ENCODE assay signal across 34 cellular contexts in the genomic region with DNA sequence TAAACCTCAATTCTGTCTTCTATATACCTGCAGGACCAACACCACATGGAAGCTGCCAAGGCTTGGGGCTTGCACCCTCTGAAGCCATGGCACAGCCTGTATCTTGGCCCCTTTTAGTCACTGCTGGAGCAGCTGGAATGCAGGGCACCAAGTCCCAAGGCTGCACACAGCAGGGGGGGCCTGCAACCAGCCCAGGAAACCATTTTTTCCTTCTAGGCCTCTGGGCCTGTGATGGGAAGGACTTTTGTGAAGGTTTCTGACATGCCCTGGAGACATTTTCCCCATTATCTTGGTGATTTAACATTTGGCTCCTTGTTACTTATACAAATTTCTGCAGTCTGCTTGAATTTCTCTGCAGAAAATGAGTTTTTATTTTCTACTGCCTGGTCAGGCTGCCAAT.
DNase-seq lines count a peak whose midpoint lies in the region; ATAC-seq, FAIRE-seq and TF ChIP-seq lines count a peak whose summit lies in the region.
"Had no signal": no experiment of that assay in that cellular context is flagged by ENCODE, and none has a peak within 500 bp of the region (broad histone marks: within the 10 kb centered on the region; RNA-seq: fewer than 3 reads in every experiment).

No MANE protein-coding gene starts in this region.

- H3K4me1 ChIP-seq in A549 (no peaks in the 10 kb centered on the region), HEK293 (ENCODE audit: control insufficient read depth, insufficient read depth, low read length) (no peaks in the 10 kb centered on the region)
- H3K4me1 ChIP-seq: Caco-2 had no signal

- peaks cover 32% of the 10 kb centered on the region for H3K9me3 ChIP-seq in A549
- H3K9me3 ChIP-seq in HEK293 (ENCODE audit: control insufficient read depth, insufficient read depth, low read depth, low read length) = no peaks in the 10 kb centered on the region
- H3K9me3 ChIP-seq: BE2C had no signal

- no peaks in the 10 kb centered on the region for H3K36me3 ChIP-seq in HEK293 (ENCODE audit: control insufficient read depth in 2 of 2, insufficient read depth in 1 of 2, low read length in 2 of 2)
- H3K36me3 ChIP-seq: BE2C; BLaER1; BLaER1 treated with 17β-estradiol and CSF1 and Interleukin-3, amounts not matched to agents 10 nM and 100 nM had no signal

- peaks cover 11% of the 10 kb centered on the region for H3K36me3 Mint-ChIP-seq in activated B cell treated with CpG ODN at 0.5 μM for 24 hours (ENCODE audit: low read depth)
- H3K36me3 Mint-ChIP-seq: CD14-positive monocyte; CD8-positive, alpha-beta T cell had no signal

- intact Hi-C loops in activated B cell treated with CpG ODN at 0.5 μM for 24 hours (cut with micrococcal nuclease) = no loop called here

- no peak overlapping the region for H3K4me2 ChIP-seq in A549
- H3K4me2 ChIP-seq: BLaER1; BLaER1 treated with 17β-estradiol and CSF1 and Interleukin-3, amounts not matched to agents 10 nM and 100 nM had no signal

- POLR2A ChIA-PET in A549 (lab: Yijun Ruan, JAX) (no interaction called here), HEK293 (lab: Yijun Ruan, JAX) (no interaction called here), activated B cell treated with CpG ODN at 0.5 μM for 24 hours (lab: Charles Lee) (interaction anchor here (0.7 kb wide), 1 partner anchor 351 kb away, joined by 3 read pairs; no protein-coding TSS in a partner anchor)

- H3K4me1 Mint-ChIP-seq in activated B cell treated with CpG ODN at 0.5 μM for 24 hours = peaks cover 4% of the 10 kb centered on the region
- H3K4me1 Mint-ChIP-seq: CD14-positive monocyte; CD8-positive, alpha-beta memory T cell had no signal

- H3K4me3 Mint-ChIP-seq in activated B cell treated with CpG ODN at 0.5 μM for 24 hours = no peak overlapping the region
- H3K4me3 Mint-ChIP-seq: B cell; CD14-positive monocyte; CD4-positive, alpha-beta memory T cell; CD4-positive, alpha-beta T cell; CD4-positive, CD25-positive, alpha-beta regulatory T cell; CD8-positive, alpha-beta memory T cell; CD8-positive, alpha-beta T cell had no signal

- TF ChIP-seq EP300 in A549 (IDR thresholded peaks at IDR 0.05) = no peak

- H3K4me3 ChIP-seq in A549 (no peak overlapping the region), HEK293 (ENCODE audit: low read depth, low read length) (no peak overlapping the region)
- H3K4me3 ChIP-seq: BLaER1; BLaER1 treated with 17β-estradiol and CSF1 and Interleukin-3, amounts not matched to agents 10 nM and 100 nM had no signal

- H3K27ac Mint-ChIP-seq in activated B cell treated with CpG ODN at 0.5 μM for 24 hours = peak overlapping the region; percentile 25
- H3K27ac Mint-ChIP-seq: B cell; CD4-positive, alpha-beta memory T cell; CD4-positive, alpha-beta T cell; CD4-positive, CD25-positive, alpha-beta regulatory T cell; CD8-positive, alpha-beta memory T cell; CD8-positive, alpha-beta T cell had no signal

- no peak for DNase-seq in A549 (ENCODE audit: low read depth in 1 of 2, low spot score in 1 of 2)
- DNase-seq in activated B cell treated with CpG ODN at 0.5 μM for 24 hours = no peak
- DNase-seq in globus pallidus (ENCODE audit: low spot score) = no peak
- DNase-seq: 8988T; ACHN; AML-193; BE2C; C1 segment of cervical spinal cord; Caco-2; Calu3; CD4-positive, alpha-beta memory T cell; CD4-positive, alpha-beta T cell; CD4-positive, CD25-positive, alpha-beta regulatory T cell; CD8-positive, alpha-beta memory T cell; CD8-positive, alpha-beta T cell; COR-L47; DMS 273 treated with DMSO at 0.1 percent for 48 hours; DMS153; DMS53; DMS79; DMS79 treated with DMSO at 0.1 percent for 48 hours; DND-41; EL had no signal

- TF ChIP-seq RAD21 in A549 (conservative IDR thresholded peaks at IDR 0.05 in 1 of 2, IDR thresholded peaks at IDR 0.05 in 1 of 2) = no peak

- TF ChIP-seq CTCF in A549 (IDR thresholded peaks at IDR 0.05) (no peak), HEK293 (tag by site-specific recombination; IDR thresholded peaks at IDR 0.05) (no peak), activated B cell treated with CpG ODN at 0.5 μM for 24 hours (IDR thresholded peaks at IDR 0.05) (no peak)

- H3K27ac ChIP-seq in A549 = no peak overlapping the region
- H3K27ac ChIP-seq in HEK293 (ENCODE audit: extremely low read depth, low read depth, low read length) = no peak overlapping the region
- H3K27ac ChIP-seq: 22Rv1; BLaER1; BLaER1 treated with 17β-estradiol and CSF1 and Interleukin-3, amounts not matched to agents 10 nM and 100 nM; C4-2B had no signal

- TF ChIP-seq POLR2A in A549 (IDR thresholded peaks at IDR 0.05; ENCODE audit: low read length) = no peak

- no peak for ATAC-seq in A549
- no peak for ATAC-seq in activated B cell treated with CpG ODN at 0.5 μM for 24 hours (ENCODE audit: low read depth)
- ATAC-seq in esophagus mucosa = no peak
- no peak for ATAC-seq in activated CD4-positive, CD25-positive, alpha-beta regulatory T cell treated with anti-CD3 and anti-CD28 coated beads, Interleukin-2, amount 50 U/mL, for 24 hours
- ATAC-seq: CD8-positive, alpha-beta T cell had no signal

- no peak for FAIRE-seq in A549 (lab: Jason Lieb, UNC)
- FAIRE-seq: A204.1, D721Med had no signal

- H3K9me3 Mint-ChIP-seq in activated B cell treated with CpG ODN at 0.5 μM for 24 hours = peaks cover 21% of the 10 kb centered on the region

- CTCF ChIA-PET in A549 (lab: Yijun Ruan, JAX) (interaction anchor here (0.7 kb wide), 1 partner anchor 154 kb away, joined by 3 read pairs; no protein-coding TSS in a partner anchor), HEK293 (lab: Yijun Ruan, JAX) (no interaction called here), activated B cell treated with CpG ODN at 0.5 μM for 24 hours (lab: Charles Lee) (no interaction called here)

- H3K27me3 Mint-ChIP-seq in activated B cell treated with CpG ODN at 0.5 μM for 24 hours = no peaks in the 10 kb centered on the region
- H3K27me3 Mint-ChIP-seq: B cell; CD4-positive, alpha-beta T cell had no signal

TF ChIP-seq in A549, 52 proteins besides CTCF, POLR2A, EP300 and RAD21:
- peak; percentile 18 for TF ChIP-seq ZFP36 (IDR thresholded peaks at IDR 0.05; ENCODE audit: borderline replicate concordance, partially characterized antibody)
- no peak for TF ChIP-seq CHD2 (IDR thresholded peaks at IDR 0.05; ENCODE audit: low read length, partially characterized antibody)
TF ChIP-seq in A549: peak in this region for 1.

TF ChIP-seq in HEK293, 187 proteins besides CTCF, POLR2A, EP300 and RAD21:
- TF ChIP-seq ZNF585B (tag by site-specific recombination; IDR thresholded peaks at IDR 0.05) = peak; percentile 91
- no peak for TF ChIP-seq ZNF366 (tag by site-specific recombination; conservative IDR thresholded peaks at IDR 0.05)
- no peak for TF ChIP-seq ZNF221 (tag by site-specific recombination; IDR thresholded peaks at IDR 0.05; ENCODE audit: borderline replicate concordance)
- TF ChIP-seq ZNF510 (tag by site-specific recombination; IDR thresholded peaks at IDR 0.05; ENCODE audit: insufficient replicate concordance) = no peak
- no peak for TF ChIP-seq KLF9 (tag by site-specific recombination; IDR thresholded peaks at IDR 0.05; ENCODE audit: low read depth)
